Comparison of ENCODE assay signal across 2 cellular contexts in genomic region chr5:1864896-1865440, GRCh38.
TF ChIP-seq lines count a peak whose summit lies in the region.

No MANE protein-coding gene starts in this region.

TF ChIP-seq in HEK293, 187 proteins besides CTCF, POLR2A, EP300 and RAD21:
- TF ChIP-seq, protein P1, sequence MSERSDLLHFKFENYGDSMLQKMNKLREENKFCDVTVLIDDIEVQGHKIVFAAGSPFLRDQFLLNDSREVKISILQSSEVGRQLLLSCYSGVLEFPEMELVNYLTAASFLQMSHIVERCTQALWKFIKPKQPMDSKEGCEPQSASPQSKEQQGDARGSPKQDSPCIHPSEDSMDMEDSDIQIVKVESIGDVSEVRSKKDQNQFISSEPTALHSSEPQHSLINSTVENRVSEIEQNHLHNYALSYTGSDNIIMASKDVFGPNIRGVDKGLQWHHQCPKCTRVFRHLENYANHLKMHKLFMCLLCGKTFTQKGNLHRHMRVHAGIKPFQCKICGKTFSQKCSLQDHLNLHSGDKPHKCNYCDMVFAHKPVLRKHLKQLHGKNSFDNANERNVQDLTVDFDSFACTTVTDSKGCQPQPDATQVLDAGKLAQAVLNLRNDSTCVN (tag by site-specific recombination; optimal IDR thresholded peaks at IDR 0.05): no peak
- TF ChIP-seq SCRT2 (tag by site-specific recombination; IDR thresholded peaks at IDR 0.05) (peak; percentile 67), ZNF530 (tag by site-specific recombination; IDR thresholded peaks at IDR 0.05; ENCODE audit: low read depth) (no peak), HOXD13 (CRISPR knock-in tag; IDR thresholded peaks at IDR 0.05; ENCODE audit: borderline replicate concordance) (no peak)

TF ChIP-seq in H1, 55 proteins besides CTCF, POLR2A, EP300 and RAD21 (continued from another document):
- TF ChIP-seq TEAD4 (IDR thresholded peaks at IDR 0.05; ENCODE audit: low read depth, low read length) (no peak), ZNF274 (IDR thresholded peaks at IDR 0.05; ENCODE audit: borderline replicate concordance, extremely low read depth, low read length) (no peak), CTBP2 (IDR thresholded peaks at IDR 0.05; ENCODE audit: borderline replicate concordance, insufficient read depth, insufficient read length, low read length) (no peak), BCL11A (IDR thresholded peaks at IDR 0.05; ENCODE audit: low read depth in 2 of 2, low read length in 2 of 2) (no peak), SRF (IDR thresholded peaks at IDR 0.05; ENCODE audit: low read depth, low read length) (no peak), GTF2F1 (IDR thresholded peaks at IDR 0.05; ENCODE audit: borderline replicate concordance, low read depth, low read length) (no peak), EGR1 (IDR thresholded peaks at IDR 0.05; ENCODE audit: borderline replicate concordance, low read depth, low read length) (no peak), E2F6 (IDR thresholded peaks at IDR 0.05) (no peak), RNF2 (IDR thresholded peaks at IDR 0.05; ENCODE audit: borderline replicate concordance, low read depth, low read length, missing control alignments, poor library complexity, severe bottlenecking) (no peak), CEBPB (IDR thresholded peaks at IDR 0.05; ENCODE audit: low read depth, low read length) (no peak), SIX5 (IDR thresholded peaks at IDR 0.05; ENCODE audit: low read depth, low read length) (no peak), YY1 (IDR thresholded peaks at IDR 0.05; ENCODE audit: low read depth, low read length) (no peak), KDM4A (IDR thresholded peaks at IDR 0.05; ENCODE audit: low read depth, low read length, severe bottlenecking) (no peak), KDM5A (IDR thresholded peaks at IDR 0.05; ENCODE audit: low read length) (no peak)
